In the genomic region with DNA sequence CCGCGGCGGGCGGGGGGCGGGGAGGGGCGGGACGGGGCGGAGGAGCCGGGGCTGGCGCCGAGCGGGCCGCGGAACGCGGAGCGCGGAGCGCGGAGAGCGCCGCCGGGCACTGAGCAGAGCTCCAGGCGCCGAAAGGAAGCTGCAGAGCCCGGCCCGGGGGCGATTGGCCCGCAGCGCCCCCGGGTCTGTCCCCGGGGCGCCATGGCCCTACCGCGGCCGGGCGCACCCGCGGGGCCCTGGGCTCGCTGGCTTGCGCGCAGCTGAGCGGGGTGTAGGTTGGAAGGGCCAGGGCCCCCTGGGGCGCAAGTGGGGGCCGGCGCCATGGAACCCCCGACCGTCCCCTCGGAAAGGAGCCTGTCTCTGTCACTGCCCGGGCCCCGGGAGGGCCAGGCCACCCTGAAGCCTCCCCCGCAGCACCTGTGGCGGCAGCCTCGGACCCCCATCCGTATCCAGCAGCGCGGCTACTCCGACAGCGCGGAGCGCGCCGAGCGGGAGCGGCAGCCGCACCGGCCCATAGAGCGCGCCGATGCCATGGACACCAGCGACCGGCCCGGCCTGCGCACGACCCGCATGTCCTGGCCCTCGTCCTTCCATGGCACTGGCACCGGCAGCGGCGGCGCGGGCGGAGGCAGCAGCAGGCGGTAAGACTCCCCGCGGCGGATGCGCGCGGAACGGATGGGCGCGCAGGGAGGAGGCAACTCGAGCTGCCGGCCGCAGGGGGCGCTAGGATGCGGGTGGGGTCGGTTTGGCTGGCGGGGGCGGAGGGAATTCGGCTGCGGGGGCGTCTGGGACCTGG, we compare ENCODE assay signal across 1 cellular context.
TF ChIP-seq lines count a peak whose summit lies in the region.

Gene PDE4A (plus strand): TSS at position 95 of the 796 bp plus-strand sequence. CDS start 227 bp downstream, at position 322.

TF ChIP-seq in endothelial cell of umbilical vein, 7 proteins besides CTCF, POLR2A, EP300 and RAD21:
- TF ChIP-seq MYC (IDR thresholded peaks at IDR 0.05; ENCODE audit: low read depth, low read length) (no peak), MAX (IDR thresholded peaks at IDR 0.05; ENCODE audit: insufficient read depth, insufficient read length) (no peak), EZH2 (IDR thresholded peaks at IDR 0.05; ENCODE audit: borderline replicate concordance, low read depth, low read length, severe bottlenecking) (peak; percentile 14)
